ENCODE assay signal across 22 cellular contexts in genomic region chr9:81314525-81314924, GRCh38.
"Had no signal": no experiment of that assay in that cellular context is flagged by ENCODE, and none has a peak within 500 bp of the region (broad histone marks: within the 10 kb centered on the region; RNA-seq: fewer than 3 reads in every experiment).

No MANE protein-coding gene starts in this region.

- H3K27me3 ChIP-seq: ascending aorta, brain microvascular endothelial cell, spleen had no signal

- H3K4me3 ChIP-seq: ascending aorta, left ventricle myocardium inferior, spleen, thoracic aorta had no signal

- ATAC-seq: activated CD8-positive, alpha-beta T cell treated with anti-CD3 and anti-CD28 coated beads, Interleukin-2, amount 10 ng/mL, durations not matched to agents 7 days and 5 days had no signal

- H3K36me3 ChIP-seq: ascending aorta, brain microvascular endothelial cell, left ventricle myocardium inferior, spleen, thoracic aorta, WERI-Rb-1 had no signal

- H3K9me3 ChIP-seq: ascending aorta, thoracic aorta had no signal

- FAIRE-seq: endometrium, kidney had no signal

- H3K4me1 ChIP-seq: ascending aorta, left ventricle myocardium inferior, spleen had no signal

- DNase-seq: activated CD4-positive, alpha-beta T cell treated with anti-CD3 and anti-CD28 coated beads, Interleukin-2, amount 10 ng/mL, durations not matched to agents 7 days and 5 days; activated CD4-positive, CD25-positive, alpha-beta regulatory T cell treated with anti-CD3 and anti-CD28 coated beads, Interleukin-2, amount 50 U/mL, for 72 hours; activated CD8-positive, alpha-beta T cell treated with anti-CD3 and anti-CD28 coated beads, Interleukin-2, amount 10 ng/mL, durations not matched to agents 7 days and 5 days; activated gamma-delta T cell treated with Interleukin-2 at 50 U/mL for 16 hours; brain microvascular endothelial cell; caudate nucleus; effector CD4-positive, alpha-beta T cell; foreskin fibroblast; kidney; left ventricle myocardium inferior; mammary epithelial cell; midbrain; nephron progenitor cell; occipital lobe; retina; spleen; stimulated activated CD4-positive, alpha-beta T cell treated with anti-CD3 and anti-CD28 coated beads, Interleukin-4, amount 100 ng/mL, for 1 hour; stimulated activated naive CD4-positive, alpha-beta T cell; WERI-Rb-1 had no signal

- H3K27ac ChIP-seq: ascending aorta, brain microvascular endothelial cell, left ventricle myocardium inferior, spleen, thoracic aorta, WERI-Rb-1 had no signal
